Comparison of ENCODE assay signal across 8 cellular contexts in genomic region chr1:81801032-81801833, GRCh38. TPM values are rescaled to one million over a fixed set of nuclear protein-coding genes. Genes with fewer than 3 reads are reported as not detected.
A peak's percentile ranks its signal among the peaks of the same experiment; 100 is the strongest.
DNase-seq lines count a peak whose midpoint lies in the region; ATAC-seq and TF ChIP-seq lines count a peak whose summit lies in the region.

No MANE protein-coding gene starts in this region.

- intact Hi-C loops in vagina (cut with DNase I): no loop called here

- no peaks in the 10 kb centered on the region for H3K36me3 ChIP-seq in vagina

- TF ChIP-seq CTCF in AG09319 (IDR thresholded peaks at IDR 0.05; ENCODE audit: low read depth, low read length): no peak
- TF ChIP-seq CTCF in fibroblast of mammary gland (conservative IDR thresholded peaks at IDR 0.05; ENCODE audit: control insufficient read depth, insufficient read depth, low read depth, low read length): no peak
- peak in 1 of 3 experiments; percentile 22 for TF ChIP-seq CTCF in vagina (IDR thresholded peaks at IDR 0.05)

- H3K4me1 ChIP-seq in vagina: peaks cover 13% of the 10 kb centered on the region

- ATAC-seq in GM21390 (IDR thresholded peaks at IDR 0.05; ENCODE audit: unreplicated experiment): peak; percentile 56
- no peak for ATAC-seq in GM18861 (IDR thresholded peaks at IDR 0.05; ENCODE audit: unreplicated experiment)

- H3K27me3 ChIP-seq in vagina: no peaks in the 10 kb centered on the region

- H3K9me3 ChIP-seq in vagina: no peaks in the 10 kb centered on the region

- peak overlapping the region; percentile 94 for H3K27ac ChIP-seq in vagina

- DNase-seq in AG09319 (ENCODE audit: extremely low read depth, low read depth) (peak; percentile 90), NCI-H1417 treated with DMSO at 0.1 percent for 48 hours (lab: John Stamatoyannopoulos, UW) (peak; percentile 34), T1000 (lab: John Stamatoyannopoulos, UW) (peak; percentile 80), fibroblast of mammary gland (ENCODE audit: low read depth) (peak; percentile 93), myocyte (ENCODE audit: low read depth) (peak; percentile 71), vagina (ENCODE audit: extremely low spot score in 2 of 2) (peak in 1 of 2 donors; percentile 96)

- peak in 1 of 2 donors; percentile 77 for TF ChIP-seq POLR2A in vagina (IDR thresholded peaks at IDR 0.05)

- H3K4me3 ChIP-seq in fibroblast of mammary gland (ENCODE audit: control insufficient read depth, low read depth, low read length) (peak overlapping the region; percentile 71), vagina (peak overlapping the region; percentile 79 to 88)

RNA-seq across cellular contexts. Expression of gene ADGRL2, which starts 0.5 kb away (rescaled TPM):
- 1.8 and 2.0 TPM in 2 replicates for total RNA-seq in myocyte
- polyA plus RNA-seq in myocyte (2012): 0.72 TPM
- 68.0 TPM for total RNA-seq in vagina

Comparison
In these comparisons a context has a peak if more than half of its experiments do, and no peak if none do; other contexts are left out.
1. RNA of gene ADGRL2, which starts 0.5 kb away (total RNA-seq): 68.0 TPM in vagina (single experiment); 1.8 to 2.0 TPM in myocyte; every median in the first group is over 10 times any median in the second.